Comparison of ENCODE assay signal across 11 cellular contexts in the genomic region with DNA sequence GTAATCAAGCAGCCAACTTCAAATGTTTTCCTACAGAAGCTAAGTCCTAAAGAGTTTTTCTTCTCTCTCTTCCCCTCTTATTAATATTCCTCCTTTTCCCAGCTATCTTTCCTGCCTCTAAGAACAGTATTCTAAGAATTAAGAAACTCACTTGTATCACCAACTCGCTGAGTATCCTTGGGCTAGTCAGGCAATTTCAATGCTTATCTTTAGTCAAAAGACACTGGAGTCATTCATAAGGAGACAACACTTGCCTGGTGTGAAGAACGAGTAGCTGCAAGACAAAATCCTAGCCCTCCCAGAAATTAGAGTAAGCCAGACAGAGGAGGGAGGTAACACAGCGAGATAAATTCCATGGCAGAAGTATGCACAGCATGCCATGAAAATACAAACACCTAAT. TPM values are rescaled to one million over a fixed set of nuclear protein-coding genes. Genes with fewer than 3 reads are reported as not detected.
A peak's percentile ranks its signal among the peaks of the same experiment; 100 is the strongest.
DNase-seq lines count a peak whose midpoint lies in the region; ATAC-seq and TF ChIP-seq lines count a peak whose summit lies in the region.
"Had no signal": no experiment of that assay in that cellular context is flagged by ENCODE, and none has a peak within 500 bp of the region (broad histone marks: within the 10 kb centered on the region; RNA-seq: fewer than 3 reads in every experiment).

No MANE protein-coding gene starts in this region.

- H3K4me1 Mint-ChIP-seq in naive thymus-derived CD8-positive, alpha-beta T cell = peaks cover 43 to 81% (median 71%) of the 10 kb centered on the region in 4 donors
- peaks cover 69% of the 10 kb centered on the region for H3K4me1 Mint-ChIP-seq in type B pancreatic cell (ENCODE audit: unreplicated experiment)

- no peak for TF ChIP-seq POLR2A in breast epithelium (IDR thresholded peaks at IDR 0.05)

- POLR2A ChIA-PET in naive thymus-derived CD8-positive, alpha-beta T cell (lab: Charles Lee) = no interaction called here

- H3K27ac ChIP-seq in heart right ventricle = peak overlapping the region in 9 of 10 donors; percentile 46 to 96 (median 71)
- H3K27ac ChIP-seq in breast epithelium = peak overlapping the region; percentile 92 to 98

- 48 to 61% methylated on average over 3 of the region's 3 CpGs for WGBS in heart right ventricle, 2 donors

- H3K9me3 Mint-ChIP-seq in naive thymus-derived CD8-positive, alpha-beta T cell = no peaks in the 10 kb centered on the region
- no peaks in the 10 kb centered on the region for H3K9me3 Mint-ChIP-seq in type B pancreatic cell

- peaks cover 0 to 15% (median 0%) of the 10 kb centered on the region in 3 donors for H3K36me3 Mint-ChIP-seq in naive thymus-derived CD8-positive, alpha-beta T cell
- H3K36me3 Mint-ChIP-seq in type B pancreatic cell = peaks cover 18% of the 10 kb centered on the region

- DNase-seq in heart right ventricle (no peak), cardiac septum (ENCODE audit: low spot score) (no peak), breast epithelium (ENCODE audit: low spot score in 2 of 2) (no peak), type B pancreatic cell (ENCODE audit: extremely low spot score, unreplicated experiment) (no peak), nucleus accumbens (lab: John Stamatoyannopoulos, UW) (no peak), NCI-H1694 treated with DMSO at 0.1 percent for 48 hours (lab: John Stamatoyannopoulos, UW) (no peak)
- DNase-seq in naive thymus-derived CD8-positive, alpha-beta T cell = no peak
- DNase-seq: activated CD4-positive, alpha-beta T cell treated with anti-CD3 and anti-CD28 coated beads, Interleukin-2, amount 50 U/mL, for 48 hours; activated effector memory CD4-positive, alpha-beta T cell treated with Interleukin-2 at 50 U/mL for 16 hours; body of pancreas had no signal

- ATAC-seq in heart right ventricle (no peak), GM19023 (IDR thresholded peaks at IDR 0.05; ENCODE audit: unreplicated experiment) (no peak)
- ATAC-seq in naive thymus-derived CD8-positive, alpha-beta T cell = no peak
- ATAC-seq: body of pancreas had no signal

- H3K27ac Mint-ChIP-seq in naive thymus-derived CD8-positive, alpha-beta T cell = peak overlapping the region in 7 of 10 donors; percentile 9 to 75 (median 33)
- H3K27ac Mint-ChIP-seq in type B pancreatic cell = peak overlapping the region; percentile 26

- H3K27me3 ChIP-seq in heart right ventricle = no peaks in the 10 kb centered on the region
- H3K27me3 ChIP-seq in breast epithelium = no peaks in the 10 kb centered on the region
- H3K27me3 ChIP-seq: body of pancreas had no signal

- H3K4me3 ChIP-seq in heart right ventricle = peak overlapping the region in 2 of 10 donors; percentile 19 to 36
- H3K4me3 ChIP-seq in breast epithelium = no peak overlapping the region
- H3K4me3 ChIP-seq: body of pancreas had no signal

- no peaks in the 10 kb centered on the region for H3K27me3 Mint-ChIP-seq in naive thymus-derived CD8-positive, alpha-beta T cell
- H3K27me3 Mint-ChIP-seq in type B pancreatic cell = no peaks in the 10 kb centered on the region

- H3K36me3 ChIP-seq in heart right ventricle (no peaks in the 10 kb centered on the region), breast epithelium (no peaks in the 10 kb centered on the region)

- TF ChIP-seq CTCF in heart right ventricle (IDR thresholded peaks at IDR 0.05) (no peak), breast epithelium (IDR thresholded peaks at IDR 0.05) (no peak), type B pancreatic cell (conservative IDR thresholded peaks at IDR 0.05) (no peak)

- peak overlapping the region in 5 of 10 donors; percentile 16 to 72 (median 46) for H3K4me3 Mint-ChIP-seq in naive thymus-derived CD8-positive, alpha-beta T cell
- peak overlapping the region; percentile 5 for H3K4me3 Mint-ChIP-seq in type B pancreatic cell

- H3K4me1 ChIP-seq in heart right ventricle = peaks cover 19 to 100% (median 84%) of the 10 kb centered on the region in 9 donors
- H3K4me1 ChIP-seq in breast epithelium = peaks cover 13 to 20% of the 10 kb centered on the region in 2 donors

- no peaks in the 10 kb centered on the region for H3K9me3 ChIP-seq in heart right ventricle
- H3K9me3 ChIP-seq in breast epithelium = no peaks in the 10 kb centered on the region
- H3K9me3 ChIP-seq: body of pancreas had no signal

- intact Hi-C loops in heart right ventricle (cut with DNase I) (loop anchor here in 2 of 10 donors (10.0 kb wide), 2 partner anchors 48 to 68 kb away; no protein-coding TSS in a partner anchor), cardiac septum (cut with DNase I) (no loop called here), breast epithelium (cut with DNase I; ENCODE audit: low total_unique reads) (no loop called here)

RNA-seq across cellular contexts. Expression of a gene that starts 10.7 kb away (rescaled TPM):
- 10 to 100 TPM; 20.8 to 46.1 (median 30.3) TPM for total RNA-seq in heart right ventricle
- polyA plus RNA-seq in heart right ventricle = 10 to 100 TPM; 14.5 to 28.2 TPM
- total RNA-seq in cardiac septum = 40.7 TPM
- 10 to 100 TPM; 48.0 to 90.0 (median 68.5) TPM for total RNA-seq in breast epithelium
- 10 to 100 TPM; 28.9 to 31.3 TPM for total RNA-seq in naive thymus-derived CD8-positive, alpha-beta T cell
- polyA plus RNA-seq in naive thymus-derived CD8-positive, alpha-beta T cell = 10 to 100 TPM; 19.3 to 25.7 (median 20.5) TPM
- total RNA-seq in type B pancreatic cell (ENCODE audit: low replicate concordance) = 78.5 and 111 TPM in 2 replicates
